ENCODE assay signal across 11 cellular contexts in genomic region chr16:85767569-85767968, GRCh38. TPM values are rescaled to one million over a fixed set of nuclear protein-coding genes. Genes with fewer than 3 reads are reported as not detected.
A peak's percentile ranks its signal among the peaks of the same experiment; 100 is the strongest.
DNase-seq lines count a peak whose midpoint lies in the region; ATAC-seq and TF ChIP-seq lines count a peak whose summit lies in the region.
"Had no signal": no experiment of that assay in that cellular context is flagged by ENCODE, and none has a peak within 500 bp of the region (broad histone marks: within the 10 kb centered on the region; RNA-seq: fewer than 3 reads in every experiment).

No MANE protein-coding gene starts in this region.

- no peak overlapping the region for H3K4me3 Mint-ChIP-seq in immature natural killer cell
- H3K4me3 Mint-ChIP-seq: activated CD8-positive, alpha-beta T cell treated with anti-CD3 and anti-CD28 coated beads for 36 hours; CD8-positive, alpha-beta T cell had no signal

- no peak overlapping the region for H3K4me3 ChIP-seq in astrocyte of the spinal cord (ENCODE audit: low read depth, low read length)

- TF ChIP-seq CTCF in astrocyte of the spinal cord (IDR thresholded peaks at IDR 0.05; ENCODE audit: low read depth, low read length) = no peak

- H3K9me3 Mint-ChIP-seq in immature natural killer cell = no peaks in the 10 kb centered on the region
- H3K9me3 Mint-ChIP-seq: activated CD8-positive, alpha-beta T cell treated with anti-CD3 and anti-CD28 coated beads for 36 hours; CD8-positive, alpha-beta T cell had no signal

- H3K27ac Mint-ChIP-seq in immature natural killer cell = no peak overlapping the region
- H3K27ac Mint-ChIP-seq: activated CD8-positive, alpha-beta T cell treated with anti-CD3 and anti-CD28 coated beads for 36 hours; CD8-positive, alpha-beta T cell had no signal

- DNase-seq in AG08395 (ENCODE audit: low spot score) (peak; percentile 95), LHCN-M2 (ENCODE audit: low read depth) (peak; percentile 89), astrocyte of the spinal cord (ENCODE audit: low read depth, low spot score) (peak; percentile 79), kidney tubule cell (ENCODE audit: low spot score) (peak; percentile 88), immature natural killer cell (no peak), left ventricle myocardium superior (no peak)
- no peak for DNase-seq in stimulated activated naive CD4-positive, alpha-beta T cell treated with Interleukin-2 at 50 U/mL for 16 hours (lab: John Stamatoyannopoulos, UW)
- DNase-seq in activated CD4-positive, alpha-beta T cell treated with anti-CD3 and anti-CD28 coated beads for 48 hours = no peak
- DNase-seq: activated CD8-positive, alpha-beta T cell treated with anti-CD3 and anti-CD28 coated beads for 36 hours; CD8-positive, alpha-beta T cell; right cardiac atrium had no signal

- peaks cover 3 to 7% (median 6%) of the 10 kb centered on the region in 3 donors for H3K27me3 Mint-ChIP-seq in immature natural killer cell (ENCODE audit: low read depth in 3 of 3)
- H3K27me3 Mint-ChIP-seq: activated CD8-positive, alpha-beta T cell treated with anti-CD3 and anti-CD28 coated beads for 36 hours had no signal

- in situ Hi-C loops in astrocyte of the spinal cord (cut with HindIII; ENCODE audit: low sequenced_read_pairs) = no loop called here

- H3K36me3 Mint-ChIP-seq in immature natural killer cell = peaks cover 0 to 10% (median 4%) of the 10 kb centered on the region in 3 donors

- ATAC-seq in left ventricle myocardium superior = no peak
- ATAC-seq: activated CD8-positive, alpha-beta T cell treated with anti-CD3 and anti-CD28 coated beads for 36 hours; CD8-positive, alpha-beta T cell had no signal

- H3K4me1 Mint-ChIP-seq in immature natural killer cell = no peaks in the 10 kb centered on the region

- intact Hi-C loops in left ventricle myocardium superior (cut with micrococcal nuclease) = no loop called here

RNA-seq across cellular contexts. Expression of gene C16orf74, which starts 16.7 kb away (rescaled TPM):
- total RNA-seq in LHCN-M2 (2014; rRNA removed) (not detected in 2 replicates), left ventricle myocardium superior (1.7 TPM)
- 0.58 TPM for polyA plus RNA-seq in LHCN-M2 (2012)
- 1 to 10 TPM; 5.0 to 9.0 (median 7.4) TPM for polyA plus RNA-seq in immature natural killer cell

RNA-seq across cellular contexts. Expression of gene EMC8, which starts 31.8 kb away (rescaled TPM):
- 50.1 and 62.1 TPM in 2 replicates for total RNA-seq in LHCN-M2 (2014; rRNA removed)
- 30.2 TPM for polyA plus RNA-seq in LHCN-M2 (2012)
- 10 to 100 TPM; 25.4 to 34.6 (median 26.1) TPM for polyA plus RNA-seq in immature natural killer cell
- total RNA-seq in left ventricle myocardium superior = 25.4 TPM

RNA-seq across cellular contexts. Expression of gene COX4I1, which starts 31.9 kb away (rescaled TPM):
- total RNA-seq in LHCN-M2 (2014; rRNA removed) (367 and 373 TPM in 2 replicates), left ventricle myocardium superior (2,116 TPM)
- 781 TPM for polyA plus RNA-seq in LHCN-M2 (2012)
- polyA plus RNA-seq in immature natural killer cell = 1,000 to 10,000 TPM in 2 of 3 donors, 100 to 1,000 TPM in 1; 784 to 1,292 (median 1,022) TPM

Comparison
In these comparisons a context has a peak if more than half of its experiments do, and no peak if none do; other contexts are left out.
1. DNase-seq: peak in AG08395 (single experiment), LHCN-M2 (single experiment), astrocyte of the spinal cord (single experiment) and kidney tubule cell (single experiment); none in stimulated activated naive CD4-positive, alpha-beta T cell treated with Interleukin-2 at 50 U/mL for 16 hours (single experiment), activated CD4-positive, alpha-beta T cell treated with anti-CD3 and anti-CD28 coated beads for 48 hours (single experiment), immature natural killer cell (0 of 3) and left ventricle myocardium superior (single experiment).